In genomic region chr1:160421881-160422280, GRCh38 we compare ENCODE assay signal across 6 cellular contexts. TPM values are rescaled to one million over a fixed set of nuclear protein-coding genes. Genes with fewer than 3 reads are reported as not detected.
"Had no signal": no experiment of that assay in that cellular context is flagged by ENCODE, and none has a peak within 500 bp of the region (broad histone marks: within the 10 kb centered on the region; RNA-seq: fewer than 3 reads in every experiment).

No MANE protein-coding gene starts in this region.

- H3K9ac ChIP-seq: GM23248 had no signal

- DNase-seq: GM23248, GOT3, H9, HCEC 1CT had no signal

- H3K27ac ChIP-seq: GM23248 had no signal

- H3K9me3 Mint-ChIP-seq: H9, IgD-negative memory B cell had no signal

- H3K4me1 Mint-ChIP-seq: H9 had no signal

- H3K4me3 Mint-ChIP-seq: H9, IgD-negative memory B cell had no signal

- H2AFZ ChIP-seq: GM23248 had no signal

- H3K4me3 ChIP-seq: GM23248 had no signal

RNA-seq across cellular contexts. Expression of gene VANGL2, which starts 21.5 kb away (rescaled TPM):
- total RNA-seq: GM23248 had no signal
- polyA plus RNA-seq: GM23248, IgD-negative memory B cell had no signal

RNA-seq across cellular contexts. Expression of gene NHLH1, which starts 55.0 kb away (rescaled TPM):
- total RNA-seq: GM23248, HT-29 had no signal
- polyA plus RNA-seq: IgD-negative memory B cell had no signal
